ENCODE assay signal across 21 cellular contexts in the genomic region with DNA sequence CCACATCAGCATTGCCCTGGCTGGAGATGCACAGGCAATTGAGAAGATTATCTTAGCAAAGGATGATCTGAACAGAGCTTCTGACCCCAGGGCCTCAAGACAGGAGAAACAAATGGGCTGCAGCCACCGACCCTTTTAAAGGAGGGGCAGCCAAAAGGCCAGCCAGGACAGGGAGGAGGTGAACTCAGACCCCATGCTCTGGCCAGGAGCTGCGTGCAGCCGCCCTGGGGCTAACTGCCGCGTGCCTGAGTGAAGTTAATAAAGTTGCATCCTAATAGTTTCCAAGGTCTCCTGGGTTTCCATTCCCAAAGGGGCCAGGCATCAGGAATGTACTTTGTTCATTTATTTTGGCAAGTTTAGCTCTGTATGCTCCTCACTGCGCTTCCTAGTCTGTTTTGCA.
"Had no signal": no experiment of that assay in that cellular context is flagged by ENCODE, and none has a peak within 500 bp of the region (broad histone marks: within the 10 kb centered on the region; RNA-seq: fewer than 3 reads in every experiment).

No MANE protein-coding gene starts in this region.

- ATAC-seq: HepG2 had no signal

- H3K27me3 ChIP-seq: MG63 had no signal

- H3K4me3 ChIP-seq: MG63, SJCRH30 had no signal

- H3K27ac ChIP-seq: RWPE1, SJCRH30 had no signal

- H3K9me3 ChIP-seq: MG63, SJCRH30 had no signal

- DNase-seq: IMR-90, Karpas-422, KG1, MG63, NCI-H1092, NCI-H1105 treated with DMSO at 0.1 percent for 48 hours, NCI-H1417 treated with DMSO at 0.1 percent for 48 hours, NCI-H146, NCI-H1694 treated with DMSO at 0.1 percent for 48 hours, NCI-H1930, NCI-H2081, NCI-H2107, NCI-H2227 treated with DMSO at 0.1 percent for 48 hours, NCI-H446, NCI-H510A, NCI-H524 treated with DMSO at 0.1 percent for 48 hours, NCI-H774, SHP77, SJCRH30 had no signal

- H3K4me1 ChIP-seq: SJCRH30 had no signal

- H3K36me3 ChIP-seq: MG63, SJCRH30 had no signal
